In the genomic region with DNA sequence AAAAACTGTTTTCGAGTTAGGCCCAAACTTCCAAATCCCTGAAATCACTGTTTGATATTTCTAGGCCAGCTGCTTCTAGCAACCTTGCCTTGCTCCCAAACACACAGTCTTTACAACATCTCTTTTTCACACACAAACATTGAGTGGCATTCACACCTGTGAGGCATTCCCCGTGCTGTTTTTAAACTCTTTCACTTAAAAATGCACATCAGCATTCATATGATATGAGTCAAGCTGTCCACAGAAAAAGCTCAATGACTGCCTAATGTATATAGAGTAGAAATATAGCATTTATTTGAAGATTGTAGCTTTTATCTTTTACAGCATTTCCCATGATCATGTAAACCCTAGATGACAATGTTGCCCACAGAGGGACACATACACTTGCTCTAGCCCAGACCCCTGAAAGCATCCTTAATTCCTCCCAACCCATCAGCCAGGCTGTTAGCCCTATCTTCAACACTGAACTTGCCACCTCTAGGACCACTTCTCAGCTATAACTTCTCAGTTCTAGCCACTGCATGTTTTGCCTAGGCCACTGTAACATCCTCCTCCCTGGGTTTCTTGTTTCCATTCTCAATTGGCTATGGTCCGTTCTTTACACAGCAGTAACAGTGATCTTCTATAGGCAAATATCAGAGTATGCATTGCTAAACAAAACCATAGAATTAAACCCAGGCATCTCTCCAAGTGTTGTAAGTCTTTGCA, we compare ENCODE assay signal across 30 cellular contexts.
"Had no signal": no experiment of that assay in that cellular context is flagged by ENCODE, and none has a peak within 500 bp of the region (broad histone marks: within the 10 kb centered on the region; RNA-seq: fewer than 3 reads in every experiment).

No MANE protein-coding gene starts in this region.

- H3K27ac ChIP-seq: ascending aorta, body of pancreas, SK-N-MC, VCaP had no signal

- H3K36me3 Mint-ChIP-seq: activated naive CD8-positive, alpha-beta T cell treated with anti-CD3 and anti-CD28 coated beads, Interleukin-2, amount 10 ng/mL, durations not matched to agents 7 days and 5 days; T-cell had no signal

- H3K9me3 ChIP-seq: ascending aorta, body of pancreas, MG63 had no signal

- H3K4me3 Mint-ChIP-seq: activated CD8-positive, alpha-beta T cell treated with anti-CD3 and anti-CD28 coated beads for 36 hours; activated naive CD8-positive, alpha-beta T cell treated with anti-CD3 and anti-CD28 coated beads, Interleukin-2, amount 10 ng/mL, durations not matched to agents 7 days and 5 days; activated T-cell treated with anti-CD3 and anti-CD28 coated beads, Interleukin-2, amount 50 U/mL, for 72 hours; central memory CD8-positive, alpha-beta T cell; T-cell had no signal

- H3K36me3 ChIP-seq: ascending aorta, MG63 had no signal

- H3K4me1 Mint-ChIP-seq: activated naive CD8-positive, alpha-beta T cell treated with anti-CD3 and anti-CD28 coated beads, Interleukin-2, amount 10 ng/mL, durations not matched to agents 7 days and 5 days; central memory CD8-positive, alpha-beta T cell; T-cell had no signal

- ATAC-seq: activated CD8-positive, alpha-beta T cell treated with anti-CD3 and anti-CD28 coated beads for 36 hours; activated T-cell treated with anti-CD3 and anti-CD28 coated beads, Interleukin-2, amount 50 U/mL, for 72 hours; body of pancreas; Panc1; Right ventricle myocardium inferior; T-cell had no signal

- H3K9me3 Mint-ChIP-seq: activated naive CD8-positive, alpha-beta T cell treated with anti-CD3 and anti-CD28 coated beads, Interleukin-2, amount 10 ng/mL, durations not matched to agents 7 days and 5 days; activated T-helper 2 cell treated with anti-CD3 and anti-CD28 coated beads, Interferon-gamma antibody, Interleukin-2, Interleukin-4, amounts not matched to agents 10 μg/mL and 5 μg/mL and 100 μg/mL, durations not matched to agents 14 hours and 24 hours and 36 hours; T-cell had no signal

- H3K4me3 ChIP-seq: ascending aorta, body of pancreas, MG63, SK-N-MC had no signal

- H3K4me1 ChIP-seq: ascending aorta, body of pancreas had no signal

- H3K27me3 Mint-ChIP-seq: activated CD8-positive, alpha-beta T cell treated with anti-CD3 and anti-CD28 coated beads for 36 hours; activated naive CD8-positive, alpha-beta T cell treated with anti-CD3 and anti-CD28 coated beads, Interleukin-2, amount 10 ng/mL, durations not matched to agents 7 days and 5 days; central memory CD8-positive, alpha-beta T cell; T-cell had no signal

- DNase-seq: activated CD4-positive, alpha-beta T cell treated with anti-CD3 and anti-CD28 coated beads, Interleukin-2, amount 50 U/mL, for 1 hour; activated CD4-positive, CD25-positive, alpha-beta regulatory T cell; activated CD8-positive, alpha-beta memory T cell treated with anti-CD3 and anti-CD28 coated beads, Interleukin-2, amount 50 U/mL, for 4 hours; activated CD8-positive, alpha-beta T cell treated with anti-CD3 and anti-CD28 coated beads for 36 hours; activated naive CD4-positive, alpha-beta T cell treated with anti-CD3 and anti-CD28 coated beads, Interleukin-2, amount 50 U/mL, for 16 hours; activated naive CD8-positive, alpha-beta T cell treated with anti-CD3 and anti-CD28 coated beads, Interleukin-2, amount 10 ng/mL, durations not matched to agents 7 days and 5 days; activated T-cell treated with anti-CD3 and anti-CD28 coated beads, Interleukin-2, amount 50 U/mL, for 72 hours; body of pancreas; cortex of kidney; KBM-7; MG63; NCI-H1105 treated with DMSO at 0.1 percent for 48 hours; NCI-H1436 treated with DMSO at 0.1 percent for 48 hours; NCI-H187 treated with DMSO at 0.1 percent for 48 hours; NCI-H2107; NCI-H2171 treated with DMSO at 0.1 percent for 48 hours; NCI-H226; NCI-H82; NK-92 treated with Interleukin-12 subunit alpha and Interleukin-12 subunit beta, amount 100 ng/mL, for 24 hours; OCI-M1; RPMI8226; T-cell; T-helper 2 cell had no signal

- H3K27ac Mint-ChIP-seq: activated CD8-positive, alpha-beta T cell treated with anti-CD3 and anti-CD28 coated beads for 36 hours; activated naive CD8-positive, alpha-beta T cell treated with anti-CD3 and anti-CD28 coated beads, Interleukin-2, amount 10 ng/mL, durations not matched to agents 7 days and 5 days; activated T-cell treated with anti-CD3 and anti-CD28 coated beads, Interleukin-2, amount 50 U/mL, for 72 hours; activated T-helper 2 cell treated with anti-CD3 and anti-CD28 coated beads, Interferon-gamma antibody, Interleukin-2, Interleukin-4, amounts not matched to agents 10 μg/mL and 5 μg/mL and 100 μg/mL, durations not matched to agents 14 hours and 24 hours and 36 hours; T-cell had no signal

- H3K27me3 ChIP-seq: ascending aorta, body of pancreas, MG63 had no signal
